ENCODE assay signal across 8 cellular contexts in the genomic region with DNA sequence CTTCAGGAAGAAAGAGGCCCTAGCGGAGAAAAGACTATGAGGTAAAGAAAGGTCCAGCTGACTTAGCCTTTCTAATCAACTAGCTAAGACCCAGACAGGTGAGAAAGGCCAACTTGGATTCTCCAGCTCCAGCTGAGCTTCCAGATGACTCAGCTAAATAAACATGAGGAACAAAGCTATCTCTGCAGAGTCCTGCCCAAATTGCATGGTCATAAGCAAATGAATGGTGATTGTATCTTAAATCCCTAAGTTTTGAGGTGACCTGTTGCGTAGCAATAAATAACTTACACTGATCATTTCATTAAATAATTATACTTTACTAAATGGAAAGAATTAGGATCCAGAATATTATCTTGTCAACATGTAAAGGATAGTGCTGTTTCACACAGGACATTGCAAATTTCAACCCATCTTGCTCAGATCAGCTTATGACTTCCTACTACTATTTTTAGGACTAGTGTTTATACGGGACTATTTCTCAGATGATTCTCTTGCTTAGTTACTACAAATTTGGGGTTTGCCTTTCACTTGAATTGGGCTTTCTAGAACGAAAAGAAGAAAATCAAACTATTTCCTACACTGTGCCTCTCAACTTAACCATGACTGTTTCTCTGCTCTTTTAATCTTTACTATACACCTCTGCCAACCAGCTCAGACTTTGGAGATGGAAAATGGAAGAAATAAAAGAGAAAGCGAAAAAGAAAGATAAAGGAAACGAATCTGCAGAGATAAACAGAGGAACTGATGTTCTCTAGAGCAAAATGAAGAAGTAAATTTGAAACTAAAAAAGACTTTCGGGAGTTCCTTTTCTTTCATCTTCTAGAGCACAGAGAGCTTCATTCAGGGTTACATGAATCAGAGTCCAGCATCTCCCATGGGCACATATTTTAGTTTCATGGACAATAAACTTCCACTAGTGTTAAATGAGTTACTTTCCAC. TPM values are rescaled to one million over a fixed set of nuclear protein-coding genes. Genes with fewer than 3 reads are reported as not detected.
DNase-seq lines count a peak whose midpoint lies in the region; ATAC-seq and TF ChIP-seq lines count a peak whose summit lies in the region.

No MANE protein-coding gene starts in this region.

- no peaks in the 10 kb centered on the region for H3K79me2 ChIP-seq in Loucy (ENCODE audit: insufficient read depth, low read length)

- peak overlapping the region; percentile 22 for H3K4me2 ChIP-seq in Loucy (ENCODE audit: low read depth, low read length, poor library complexity, severe bottlenecking)

- H3K27me3 Mint-ChIP-seq in naive B cell, result peaks cover 3 to 23% (median 17%) of the 10 kb centered on the region in 3 donors

- H3K4me3 Mint-ChIP-seq in naive B cell, result peak overlapping the region; percentile 68 to 90 (median 77)

- H4K20me1 ChIP-seq in Loucy (ENCODE audit: insufficient read depth, low read length, poor library complexity, severe bottlenecking), result no peaks in the 10 kb centered on the region

- DNase-seq in Daoy (ENCODE audit: low read depth) (peak; percentile 34), amniotic epithelial cell (ENCODE audit: low read depth) (peak; percentile 20), naive B cell (peak; percentile 50), T-helper 9 cell (no peak), D341Med (ENCODE audit: low spot score) (no peak), UCSD-AML1 (lab: John Stamatoyannopoulos, UW; ENCODE audit: unreplicated experiment) (no peak)

- no peaks in the 10 kb centered on the region for H3K27me3 ChIP-seq in Loucy (ENCODE audit: insufficient read depth, low read length, poor library complexity, severe bottlenecking)

- H3K36me3 Mint-ChIP-seq in naive B cell, result peaks cover 0 to 18% of the 10 kb centered on the region in 2 donors

- no peaks in the 10 kb centered on the region for H3F3A ChIP-seq in Loucy (ENCODE audit: low read depth)

- H3K4me1 Mint-ChIP-seq in naive B cell, result peaks cover 11 to 23% (median 16%) of the 10 kb centered on the region in 3 donors

- no peak overlapping the region for H3K4me3 ChIP-seq in Loucy (ENCODE audit: low read length, poor library complexity, severe bottlenecking)

- peaks cover 26% of the 10 kb centered on the region for H3K4me1 ChIP-seq in Loucy (ENCODE audit: insufficient read depth, low read length, poor library complexity, severe bottlenecking)

- peak overlapping the region; percentile 61 for H2AFZ ChIP-seq in Loucy (ENCODE audit: low read length)

- H3K9ac ChIP-seq in Loucy (ENCODE audit: low read depth, low read length, poor library complexity, severe bottlenecking), result no peak overlapping the region

- peaks cover 0 to 14% (median 7%) of the 10 kb centered on the region in 7 donors for H3K9me3 Mint-ChIP-seq in naive B cell

- H3K36me3 ChIP-seq in Loucy (ENCODE audit: insufficient read depth, low read length), result no peaks in the 10 kb centered on the region

- no peaks in the 10 kb centered on the region for H3K9me2 ChIP-seq in Loucy (replicated peaks; ENCODE audit: low read depth, low read length)

- peak overlapping the region; percentile 70 to 94 (median 88) for H3K27ac Mint-ChIP-seq in naive B cell

- ATAC-seq in GM21529 (IDR thresholded peaks at IDR 0.05; ENCODE audit: unreplicated experiment) (peak; percentile 59), naive B cell (ENCODE audit: low read depth in 2 of 2) (peak; percentile 77 to 81)

- no peaks in the 10 kb centered on the region for H3K9me3 ChIP-seq in Loucy (ENCODE audit: insufficient read depth, low read depth, low read length)

- no peak for TF ChIP-seq CTCF in Loucy (conservative IDR thresholded peaks at IDR 0.05; ENCODE audit: low read length)

RNA-seq across cellular contexts. Expression of a gene that starts 6.6 kb away (rescaled TPM):
- not detected in 2 replicates for total RNA-seq in Daoy (2014; rRNA removed; shearing (Covaris generic))
- polyA plus RNA-seq in naive B cell (ENCODE audit: low read depth in 6 of 6), result not detected

Comparison
In these comparisons a context has a peak if more than half of its experiments do, and no peak if none do; other contexts are left out.
1. DNase-seq: peak in Daoy (single experiment), amniotic epithelial cell (single experiment) and naive B cell (single experiment); none in T-helper 9 cell (single experiment), D341Med (single experiment) and UCSD-AML1 (single experiment).